In genomic region chr1:247096544-247096943, GRCh38 we compare ENCODE assay signal across 30 cellular contexts. TPM values are rescaled to one million over a fixed set of nuclear protein-coding genes. Genes with fewer than 3 reads are reported as not detected.
"Had no signal": no experiment of that assay in that cellular context is flagged by ENCODE, and none has a peak within 500 bp of the region (broad histone marks: within the 10 kb centered on the region; RNA-seq: fewer than 3 reads in every experiment).

No MANE protein-coding gene starts in this region.

- FAIRE-seq: endometrium, frontal cortex had no signal

- H3K9me3 ChIP-seq: colonic mucosa had no signal

- H3K4me1 ChIP-seq: ascending aorta, breast epithelium, colonic mucosa had no signal

- DNase-seq: activated CD4-positive, alpha-beta memory T cell treated with anti-CD3 and anti-CD28 coated beads for 36 hours; activated CD4-positive, alpha-beta T cell treated with anti-CD3 and anti-CD28 coated beads for 36 hours; activated CD4-positive, alpha-beta T cell treated with anti-CD3 and anti-CD28 coated beads, Interleukin-2, amount 10 ng/mL, durations not matched to agents 24 days and 14 days; activated CD4-positive, CD25-positive, alpha-beta regulatory T cell; activated CD4-positive, CD25-positive, alpha-beta regulatory T cell treated with anti-CD3 and anti-CD28 coated beads, Interleukin-2, amount 50 U/mL, for 72 hours; activated CD8-positive, alpha-beta memory T cell treated with anti-CD3 and anti-CD28 coated beads, Interleukin-2, amount 10 ng/mL, durations not matched to agents 7 days and 5 days; activated CD8-positive, alpha-beta memory T cell treated with anti-CD3 and anti-CD28 coated beads, Interleukin-2, amount 50 U/mL, for 4 hours; activated CD8-positive, alpha-beta T cell treated with anti-CD3 and anti-CD28 coated beads, Interleukin-2, amount 10 ng/mL, durations not matched to agents 7 days and 5 days; activated gamma-delta T cell; activated naive CD4-positive, alpha-beta T cell; activated naive CD4-positive, alpha-beta T cell treated with anti-CD3 and anti-CD28 coated beads, Interleukin-2, amount 10 ng/mL, durations not matched to agents 7 days and 5 days; activated naive CD8-positive, alpha-beta T cell treated with anti-CD3 and anti-CD28 coated beads, Interleukin-2, amount 10 ng/mL, durations not matched to agents 7 days and 5 days; activated T-cell treated with anti-CD3 and anti-CD28 coated beads, Interleukin-2, amount 50 U/mL, for 1 hour; activated T-cell treated with anti-CD3 and anti-CD28 coated beads, Interleukin-2, amount 50 U/mL, for 72 hours; central memory CD4-positive, alpha-beta T cell; cerebellar nuclear complex; colonic mucosa; effector CD8-positive, alpha-beta T cell; foreskin fibroblast; head of caudate nucleus; hippocampal formation; T1000; WERI-Rb-1 had no signal

- H3K4me3 ChIP-seq: ascending aorta, breast epithelium, cardiac muscle cell, colonic mucosa had no signal

- H3K27me3 ChIP-seq: ascending aorta, breast epithelium, cardiac muscle cell, colonic mucosa had no signal

- H3K27ac ChIP-seq: ascending aorta, breast epithelium, cardiac muscle cell, colonic mucosa, WERI-Rb-1 had no signal

- ATAC-seq: activated CD4-positive, alpha-beta T cell treated with anti-CD3 and anti-CD28 coated beads for 36 hours; activated CD8-positive, alpha-beta memory T cell treated with anti-CD3 and anti-CD28 coated beads, Interleukin-2, amount 10 ng/mL, durations not matched to agents 7 days and 5 days; activated CD8-positive, alpha-beta T cell treated with anti-CD3 and anti-CD28 coated beads, Interleukin-2, amount 10 ng/mL, durations not matched to agents 7 days and 5 days; activated naive CD4-positive, alpha-beta T cell treated with anti-CD3 and anti-CD28 coated beads, Interleukin-2, amount 50 U/mL, for 72 hours; activated T-cell treated with anti-CD3 and anti-CD28 coated beads, Interleukin-2, amount 50 U/mL, for 72 hours; esophagus mucosa had no signal

RNA-seq across cellular contexts. Expression of gene ZNF670, which starts 17.9 kb away (rescaled TPM):
- total RNA-seq: ascending aorta had no signal
